In genomic region chr10:78648256-78648860, GRCh38 we compare ENCODE assay signal across 15 cellular contexts.
DNase-seq lines count a peak whose midpoint lies in the region; ATAC-seq and TF ChIP-seq lines count a peak whose summit lies in the region.
"Had no signal": no experiment of that assay in that cellular context is flagged by ENCODE, and none has a peak within 500 bp of the region (broad histone marks: within the 10 kb centered on the region; RNA-seq: fewer than 3 reads in every experiment).

No MANE protein-coding gene starts in this region.

- H3K4me2 ChIP-seq in osteoblast (ENCODE audit: insufficient read depth, low read length): peak overlapping the region; percentile 6

- H3K9me3 ChIP-seq in MG63 (no peaks in the 10 kb centered on the region), osteoblast (ENCODE audit: low read depth, low read length) (no peaks in the 10 kb centered on the region)
- H3K9me3 ChIP-seq: BE2C had no signal

- H3K4me3 ChIP-seq in MG63 (no peak overlapping the region), osteoblast (ENCODE audit: insufficient read depth, low read length) (no peak overlapping the region)

- ATAC-seq in HG03045 (IDR thresholded peaks at IDR 0.05; ENCODE audit: unreplicated experiment): no peak
- ATAC-seq: CD8-positive, alpha-beta T cell had no signal

- no peak overlapping the region for H2AFZ ChIP-seq in osteoblast (ENCODE audit: low read length)

- H3K4me1 ChIP-seq in osteoblast (ENCODE audit: insufficient read depth, low read length): peaks cover 5% of the 10 kb centered on the region
- H3K4me1 ChIP-seq: BE2C had no signal

- no peak overlapping the region for H3K27ac ChIP-seq in osteoblast (ENCODE audit: low read depth, low read length)
- H3K27ac ChIP-seq: HL-60 had no signal

- H3K36me3 ChIP-seq in MG63: no peaks in the 10 kb centered on the region
- no peaks in the 10 kb centered on the region for H3K36me3 ChIP-seq in osteoblast (ENCODE audit: insufficient read depth, low read length)
- H3K36me3 ChIP-seq: BE2C had no signal

- no peaks in the 10 kb centered on the region for H4K20me1 ChIP-seq in osteoblast (ENCODE audit: insufficient read depth, low read length)

- peak; percentile 47 for DNase-seq in AG20443 (ENCODE audit: low spot score)
- DNase-seq in MG63: peak; percentile 76
- peak; percentile 45 for DNase-seq in astrocyte of the hippocampus (ENCODE audit: low read depth, low spot score)
- peak; percentile 81 for DNase-seq in osteoblast (ENCODE audit: insufficient read length, low spot score, missing footprints)
- DNase-seq in cerebellum (ENCODE audit: low spot score): no peak
- no peak for DNase-seq in DMS 273 treated with DMSO at 0.1 percent for 48 hours (lab: John Stamatoyannopoulos, UW)
- DNase-seq: BE2C; CD8-positive, alpha-beta T cell; KBM-7; NCI-H1092 treated with DMSO at 0.1 percent for 48 hours; NCI-H1694; NCI-H345; NCI-H526 treated with DMSO at 0.1 percent for 48 hours had no signal

- TF ChIP-seq CTCF in osteoblast (IDR thresholded peaks at IDR 0.05; ENCODE audit: extremely low read depth, low read depth, low read length): no peak

- no peaks in the 10 kb centered on the region for H3K79me2 ChIP-seq in osteoblast (ENCODE audit: insufficient read depth, low read length)

- no peaks in the 10 kb centered on the region for H3K27me3 ChIP-seq in MG63
- peaks cover under 1% of the 10 kb centered on the region for H3K27me3 ChIP-seq in osteoblast (ENCODE audit: insufficient read depth, low read length)
- H3K27me3 ChIP-seq: BE2C had no signal

Comparison
In these comparisons a context has a peak if more than half of its experiments do, and no peak if none do; other contexts are left out.
1. DNase-seq: peak in AG20443 (single experiment), MG63 (single experiment), astrocyte of the hippocampus (single experiment) and osteoblast (single experiment); none in cerebellum (single experiment) and DMS 273 treated with DMSO at 0.1 percent for 48 hours (single experiment).